ENCODE assay signal across 14 cellular contexts in the genomic region with DNA sequence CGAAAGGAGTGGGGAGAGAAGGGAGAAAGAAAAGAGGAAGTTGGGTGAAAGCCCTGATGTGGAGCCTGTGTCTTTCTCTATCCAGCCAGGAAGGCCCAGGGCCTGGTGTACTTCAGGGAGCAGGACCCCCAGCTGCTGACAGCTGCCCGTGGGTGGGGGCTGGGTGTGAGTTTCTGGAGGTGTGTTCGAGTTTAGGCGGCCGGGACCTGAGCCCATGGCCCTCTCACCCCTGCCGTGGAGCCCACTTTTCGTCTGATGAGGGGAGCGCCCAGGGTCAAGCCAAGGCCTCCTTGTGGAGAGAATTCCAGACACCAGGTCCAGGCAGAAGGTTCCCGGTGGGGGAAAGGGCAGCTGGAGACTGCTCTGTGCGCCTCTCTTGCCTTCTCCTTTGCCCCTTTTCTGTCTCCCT. TPM values are rescaled to one million over a fixed set of nuclear protein-coding genes. Genes with fewer than 3 reads are reported as not detected.
DNase-seq lines count a peak whose midpoint lies in the region; ATAC-seq, FAIRE-seq and TF ChIP-seq lines count a peak whose summit lies in the region.
"Had no signal": no experiment of that assay in that cellular context is flagged by ENCODE, and none has a peak within 500 bp of the region (broad histone marks: within the 10 kb centered on the region; RNA-seq: fewer than 3 reads in every experiment).

No MANE protein-coding gene starts in this region.

- BruUV-seq in IMR-90 (replicated peaks; lab: Mats Ljungman, UMichigan): no TSS peak

- no peaks in the 10 kb centered on the region for H3K36me3 ChIP-seq in IMR-90 (ENCODE audit: control insufficient read depth, insufficient read depth, low read length)

- H3K4me3 ChIP-seq in IMR-90 (ENCODE audit: insufficient read depth, low read depth, low read length): no peak overlapping the region

- dilution Hi-C loops in IMR-90 (cut with HindIII; ENCODE audit: low sequenced_read_pairs, unreplicated experiment): no loop called here

- CTCF ChIA-PET in IMR-90 (lab: Yijun Ruan, JAX): no interaction called here

- H3K36me3 Mint-ChIP-seq in activated naive CD8-positive, alpha-beta T cell treated with anti-CD3 and anti-CD28 coated beads for 36 hours: no peaks in the 10 kb centered on the region
- peaks cover 2% of the 10 kb centered on the region for H3K36me3 Mint-ChIP-seq in neural crest cell (ENCODE audit: low read depth)

- WGBS in IMR-90 (ENCODE audit: extremely low coverage in 2 of 2, insufficient read length in 1 of 2), 2 experiments: 29% methylated on average over 3 of the region's 10 CpGs; no CpG with 5 or more reads in 1 of the 2 experiments

- no peaks in the 10 kb centered on the region for H3K79me1 ChIP-seq in IMR-90 (ENCODE audit: low read depth in 1 of 2, low read length in 2 of 2)

- H3K27me3 ChIP-seq in IMR-90 (ENCODE audit: control insufficient read depth, insufficient read depth, low read length): peaks cover 98% of the 10 kb centered on the region

- H3K27ac ChIP-seq in IMR-90 (ENCODE audit: insufficient read depth, low read length): no peak overlapping the region

- H3K9me3 ChIP-seq in IMR-90 (ENCODE audit: control insufficient read depth, insufficient read depth, low read length): no peaks in the 10 kb centered on the region

- in situ Hi-C loops in IMR-90 (cut with MboI; ENCODE audit: low sequenced_read_pairs): no loop called here

- H4K5ac ChIP-seq in IMR-90 (ENCODE audit: low read depth, low read length): no peak overlapping the region

- H2AK5ac ChIP-seq in IMR-90 (ENCODE audit: low read depth, low read length): no peak overlapping the region

- H3K4me1 ChIP-seq in IMR-90 (ENCODE audit: control insufficient read depth, insufficient read depth, low read length): no peaks in the 10 kb centered on the region

- no peak overlapping the region for H2BK5ac ChIP-seq in IMR-90 (ENCODE audit: low read depth, low read length, poor library complexity, severe bottlenecking)

- H2BK15ac ChIP-seq in IMR-90 (ENCODE audit: low read depth, low read length): no peak overlapping the region

- H3K4me3 Mint-ChIP-seq in activated naive CD8-positive, alpha-beta T cell treated with anti-CD3 and anti-CD28 coated beads for 36 hours: peak overlapping the region; percentile 25
- peak overlapping the region; percentile 49 for H3K4me3 Mint-ChIP-seq in neural crest cell

- peaks cover 31% of the 10 kb centered on the region for H3K4me1 Mint-ChIP-seq in activated naive CD8-positive, alpha-beta T cell treated with anti-CD3 and anti-CD28 coated beads for 36 hours
- peaks cover 32% of the 10 kb centered on the region for H3K4me1 Mint-ChIP-seq in neural crest cell

- peak overlapping the region; percentile 19 for H2AK9ac ChIP-seq in IMR-90 (replicated peaks; ENCODE audit: low read depth, low read length, poor library complexity)

- TF ChIP-seq POLR2A in GM12891 (IDR thresholded peaks at IDR 0.05; ENCODE audit: low read depth, low read length) (no peak), IMR-90 (IDR thresholded peaks at IDR 0.05; ENCODE audit: low read depth, low read length) (no peak)

- no peaks in the 10 kb centered on the region for H4K20me1 ChIP-seq in IMR-90 (ENCODE audit: insufficient read depth, low read length)

- H3K4me2 ChIP-seq in IMR-90 (ENCODE audit: low read depth, low read length): no peak overlapping the region

- H4K91ac ChIP-seq in IMR-90 (ENCODE audit: insufficient read depth, low read depth, low read length): no peak overlapping the region

- H3K9me1 ChIP-seq in IMR-90 (ENCODE audit: insufficient read depth, low read length): no peaks in the 10 kb centered on the region

- H3K27me3 Mint-ChIP-seq in activated naive CD8-positive, alpha-beta T cell treated with anti-CD3 and anti-CD28 coated beads for 36 hours: peaks cover 90% of the 10 kb centered on the region
- peaks cover 98% of the 10 kb centered on the region for H3K27me3 Mint-ChIP-seq in neural crest cell (ENCODE audit: low read depth)

- intact Hi-C loops in IMR-90 (cut with micrococcal nuclease): no loop called here

- DNase-seq in GM12891 (ENCODE audit: insufficient read length, low spot score) (no peak), IMR-90 (no peak), neural crest cell (ENCODE audit: low read depth, low spot score) (no peak), C1 segment of cervical spinal cord (lab: John Stamatoyannopoulos, UW) (no peak)
- no peak for DNase-seq in activated naive CD8-positive, alpha-beta T cell treated with anti-CD3 and anti-CD28 coated beads for 36 hours
- DNase-seq in activated CD8-positive, alpha-beta memory T cell treated with anti-CD3 and anti-CD28 coated beads, Interleukin-2, amount 50 U/mL, for 48 hours: no peak
- DNase-seq: COR-L47; NCI-H1092; NCI-H446; RPMI8226; stimulated activated CD4-positive, alpha-beta T cell treated with anti-CD3 and anti-CD28 coated beads, Interleukin-4, amount 100 ng/mL, for 24 hours had no signal

- TF ChIP-seq CTCF in IMR-90 (conservative IDR thresholded peaks at IDR 0.05; ENCODE audit: low read depth, low read length) (no peak), neural crest cell (conservative IDR thresholded peaks at IDR 0.05) (no peak)

- H2AFZ ChIP-seq in IMR-90 (replicated peaks; ENCODE audit: low read length, poor library complexity): no peak overlapping the region

- ATAC-seq in IMR-90 (ENCODE audit: low read depth) (no peak), GM18870 (IDR thresholded peaks at IDR 0.05; ENCODE audit: unreplicated experiment) (no peak)

- no peak overlapping the region for H3K56ac ChIP-seq in IMR-90 (ENCODE audit: extremely low read depth, insufficient read depth, low read length)

- no peak for FAIRE-seq in GM12891 (lab: Jason Lieb, UNC)

- H3K9me3 Mint-ChIP-seq in activated naive CD8-positive, alpha-beta T cell treated with anti-CD3 and anti-CD28 coated beads for 36 hours: no peaks in the 10 kb centered on the region
- no peaks in the 10 kb centered on the region for H3K9me3 Mint-ChIP-seq in neural crest cell

- H3K18ac ChIP-seq in IMR-90 (ENCODE audit: low read depth, low read length): no peak overlapping the region

- POLR2A ChIA-PET in IMR-90 (lab: Charles Lee; ENCODE audit: unreplicated experiment): interaction anchor here (0.6 kb wide), 1 partner anchor 452 kb away, joined by 4 read pairs; no protein-coding TSS in a partner anchor

- no peak overlapping the region for H3K9ac ChIP-seq in IMR-90 (ENCODE audit: low read depth, low read length)

- H2BK20ac ChIP-seq in IMR-90 (ENCODE audit: low read depth, low read length): no peak overlapping the region

- H3K14ac ChIP-seq in IMR-90 (replicated peaks; ENCODE audit: low read depth, low read length): no peak overlapping the region

- no peak overlapping the region for H3K27ac Mint-ChIP-seq in activated naive CD8-positive, alpha-beta T cell treated with anti-CD3 and anti-CD28 coated beads for 36 hours
- H3K27ac Mint-ChIP-seq in neural crest cell (ENCODE audit: unreplicated experiment): no peak overlapping the region

- no peak overlapping the region for H3K4ac ChIP-seq in IMR-90 (ENCODE audit: low read depth, low read length)

- H4K8ac ChIP-seq in IMR-90 (ENCODE audit: low read depth in 2 of 2, low read length in 2 of 2): no peak overlapping the region

- no peak overlapping the region for H3K23ac ChIP-seq in IMR-90 (ENCODE audit: low read depth, low read length)

- no peak overlapping the region for H2BK120ac ChIP-seq in IMR-90 (ENCODE audit: low read depth, low read length)

- no peak for TF ChIP-seq RAD21 in IMR-90 (IDR thresholded peaks at IDR 0.05; ENCODE audit: low read length)

TF ChIP-seq in GM12891, 5 proteins besides CTCF, POLR2A, EP300 and RAD21:
- TF ChIP-seq POLR2AphosphoS5 (IDR thresholded peaks at IDR 0.05; ENCODE audit: low read depth, low read length): no peak
- TF ChIP-seq SPI1 (IDR thresholded peaks at IDR 0.05; ENCODE audit: low read depth, low read length): peak; percentile 59
TF ChIP-seq in GM12891: peak in this region for 1.

TF ChIP-seq in IMR-90, 13 proteins besides CTCF, POLR2A, EP300 and RAD21:
- TF ChIP-seq, protein P1, sequence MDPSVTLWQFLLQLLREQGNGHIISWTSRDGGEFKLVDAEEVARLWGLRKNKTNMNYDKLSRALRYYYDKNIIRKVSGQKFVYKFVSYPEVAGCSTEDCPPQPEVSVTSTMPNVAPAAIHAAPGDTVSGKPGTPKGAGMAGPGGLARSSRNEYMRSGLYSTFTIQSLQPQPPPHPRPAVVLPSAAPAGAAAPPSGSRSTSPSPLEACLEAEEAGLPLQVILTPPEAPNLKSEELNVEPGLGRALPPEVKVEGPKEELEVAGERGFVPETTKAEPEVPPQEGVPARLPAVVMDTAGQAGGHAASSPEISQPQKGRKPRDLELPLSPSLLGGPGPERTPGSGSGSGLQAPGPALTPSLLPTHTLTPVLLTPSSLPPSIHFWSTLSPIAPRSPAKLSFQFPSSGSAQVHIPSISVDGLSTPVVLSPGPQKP (IDR thresholded peaks at IDR 0.05; ENCODE audit: borderline replicate concordance, low read depth, low read length): no peak
- no peak for TF ChIP-seq MXI1 (IDR thresholded peaks at IDR 0.05; ENCODE audit: borderline replicate concordance, low read depth, low read length)
- no peak for TF ChIP-seq CEBPB (IDR thresholded peaks at IDR 0.05; ENCODE audit: low read depth, low read length)
- TF ChIP-seq CHD1 (IDR thresholded peaks at IDR 0.05; ENCODE audit: low read depth, low read length): no peak
- TF ChIP-seq RCOR1 (IDR thresholded peaks at IDR 0.05; ENCODE audit: insufficient replicate concordance, low read length): no peak
- TF ChIP-seq SMC3 (IDR thresholded peaks at IDR 0.05; ENCODE audit: low read depth, low read length): no peak

RNA-seq across cellular contexts. Expression of a gene that starts 2.2 kb away (rescaled TPM):
- polyA plus RNA-seq in GM12891 (2012; ENCODE audit: low read depth, missing spikeins): 0.17 TPM
- total RNA-seq in IMR-90 (2012; rRNA removed) (not detected in 2 replicates), neural crest cell (not detected in 2 replicates)
- not detected in 2 replicates for polyA plus RNA-seq in IMR-90 (2012; rRNA removed)
- polyA plus RNA-seq in IMR-90 (2012; cell fraction: cytosol; rRNA removed): not detected in 2 replicates
- polyA plus RNA-seq in IMR-90 (2012; cell fraction: nucleus; rRNA removed; ENCODE audit: low replicate concordance): not detected in 2 replicates
- total RNA-seq in activated naive CD8-positive, alpha-beta T cell treated with anti-CD3 and anti-CD28 coated beads for 36 hours: not detected
- total RNA-seq: epithelial cell of proximal tubule, renal cortical epithelial cell had no signal
